ENCODE assay signal across 1 cellular context in genomic region chr20:38256021-38256420, GRCh38.
TF ChIP-seq lines count a peak whose summit lies in the region.

No MANE protein-coding gene starts in this region.

TF ChIP-seq in IMR-90, 13 proteins besides CTCF, POLR2A, EP300 and RAD21:
- TF ChIP-seq FOS (IDR thresholded peaks at IDR 0.05; ENCODE audit: low read depth, low read length) (no peak), RCOR1 (IDR thresholded peaks at IDR 0.05; ENCODE audit: insufficient replicate concordance, low read length) (no peak), BHLHE40 (IDR thresholded peaks at IDR 0.05; ENCODE audit: low read depth, low read length) (no peak), CHD1 (IDR thresholded peaks at IDR 0.05; ENCODE audit: low read depth, low read length) (no peak), CEBPB (IDR thresholded peaks at IDR 0.05; ENCODE audit: low read depth, low read length) (no peak), MXI1 (IDR thresholded peaks at IDR 0.05; ENCODE audit: borderline replicate concordance, low read depth, low read length) (no peak), USF2 (IDR thresholded peaks at IDR 0.05; ENCODE audit: low read depth, low read length) (no peak), SMC3 (IDR thresholded peaks at IDR 0.05; ENCODE audit: low read depth, low read length) (no peak), RFX5 (IDR thresholded peaks at IDR 0.05; ENCODE audit: low read depth, low read length) (no peak), MAFK (IDR thresholded peaks at IDR 0.05; ENCODE audit: low read depth, low read length) (no peak), NFE2L2 (IDR thresholded peaks at IDR 0.05; ENCODE audit: low read depth, low read length) (no peak), ELK1 (IDR thresholded peaks at IDR 0.05; ENCODE audit: borderline replicate concordance, low read depth, low read length) (no peak), MAZ (IDR thresholded peaks at IDR 0.05; ENCODE audit: borderline replicate concordance, low read depth, low read length) (no peak)
